ENCODE assay signal across 19 cellular contexts in the genomic region with DNA sequence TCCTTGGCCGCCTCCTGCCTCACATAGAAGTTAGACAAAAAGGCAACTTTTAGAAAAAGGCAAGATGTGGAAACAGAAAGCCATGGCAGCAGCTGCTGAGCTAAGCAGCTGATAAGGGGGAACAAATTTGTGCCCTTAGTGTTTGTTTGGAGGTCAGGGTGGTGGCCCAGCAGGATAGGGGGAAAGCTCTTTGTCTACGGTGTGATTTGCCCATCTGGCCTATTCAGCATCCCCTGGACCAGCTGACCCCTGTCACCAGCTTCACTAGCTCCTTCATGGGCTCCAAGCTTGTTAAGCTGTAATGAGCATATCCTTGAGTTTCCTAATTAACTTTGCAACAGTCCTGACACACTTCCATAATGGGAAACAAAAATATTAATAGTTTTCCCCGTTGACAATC. TPM values are rescaled to one million over a fixed set of nuclear protein-coding genes. Genes with fewer than 3 reads are reported as not detected.
DNase-seq lines count a peak whose midpoint lies in the region; ATAC-seq and TF ChIP-seq lines count a peak whose summit lies in the region.
"Had no signal": no experiment of that assay in that cellular context is flagged by ENCODE, and none has a peak within 500 bp of the region (broad histone marks: within the 10 kb centered on the region; RNA-seq: fewer than 3 reads in every experiment).

No MANE protein-coding gene starts in this region.

- intact Hi-C loops in gastrocnemius medialis (cut with DNase I; ENCODE audit: low total_unique reads) = loop anchor here (10.0 kb wide), 1 partner anchor 433 kb away; the partner anchor contains the start of gene EED

- no peaks in the 10 kb centered on the region for H3K36me3 ChIP-seq in gastrocnemius medialis
- H3K36me3 ChIP-seq: BLaER1 had no signal

- POLR2A ChIA-PET in RWPE1 (lab: Yijun Ruan, JAX; ENCODE audit: low non-redundant PET) = no interaction called here

- H3K9me3 Mint-ChIP-seq in brain = no peaks in the 10 kb centered on the region
- H3K9me3 Mint-ChIP-seq in glutamatergic neuron (ENCODE audit: unreplicated experiment) = peaks cover 2% of the 10 kb centered on the region
- no peaks in the 10 kb centered on the region for H3K9me3 Mint-ChIP-seq in stimulated activated naive CD8-positive, alpha-beta T cell treated with anti-CD3 and anti-CD28 coated beads, Interleukin-15, amount 100 ng/mL, for 72 hours

- DNase-seq in NCI-H524 treated with DMSO at 0.1 percent for 48 hours (lab: John Stamatoyannopoulos, UW) (peak; percentile 42), glutamatergic neuron (no peak), retina (peak; percentile 85), RWPE1 (ENCODE audit: low spot score) (no peak), NCI-H1930 (lab: John Stamatoyannopoulos, UW) (no peak), gastrocnemius medialis (no peak)
- no peak for DNase-seq in stimulated activated naive CD8-positive, alpha-beta T cell treated with anti-CD3 and anti-CD28 coated beads, Interleukin-15, amount 100 ng/mL, for 72 hours
- DNase-seq: CD8-positive, alpha-beta memory T cell; DND-41; GDM1; GOT3; KG1; NCI-H1048; NCI-H1694 treated with DMSO at 0.1 percent for 48 hours; NCI-H2171 treated with DMSO at 0.1 percent for 48 hours; PC-3 had no signal

- H3K4me1 Mint-ChIP-seq in brain (peaks cover 40% of the 10 kb centered on the region), glutamatergic neuron (ENCODE audit: low read depth, unreplicated experiment) (peaks cover 2% of the 10 kb centered on the region)
- H3K4me1 Mint-ChIP-seq in stimulated activated naive CD8-positive, alpha-beta T cell treated with anti-CD3 and anti-CD28 coated beads, Interleukin-15, amount 100 ng/mL, for 72 hours = no peaks in the 10 kb centered on the region

- H3K27ac Mint-ChIP-seq in brain (peak overlapping the region in 4 of 5 experiments; percentile 46 to 89 (median 75)), glutamatergic neuron (ENCODE audit: unreplicated experiment) (peak overlapping the region; percentile 53)
- no peak overlapping the region for H3K27ac Mint-ChIP-seq in stimulated activated naive CD8-positive, alpha-beta T cell treated with anti-CD3 and anti-CD28 coated beads, Interleukin-15, amount 100 ng/mL, for 72 hours
- H3K27ac Mint-ChIP-seq: CD8-positive, alpha-beta memory T cell had no signal

- ATAC-seq in gastrocnemius medialis = no peak
- no peak for ATAC-seq in stimulated activated naive CD8-positive, alpha-beta T cell treated with anti-CD3 and anti-CD28 coated beads, Interleukin-15, amount 100 ng/mL, for 72 hours
- ATAC-seq: PC-3 had no signal

- H3K9me3 ChIP-seq in gastrocnemius medialis = no peaks in the 10 kb centered on the region
- H3K9me3 ChIP-seq: BLaER1 had no signal

- H3K27ac ChIP-seq in RWPE1 (no peak overlapping the region), gastrocnemius medialis (peak overlapping the region in 1 of 4 donors; percentile 29)
- H3K27ac ChIP-seq: BLaER1, HL-60 had no signal

- no peaks in the 10 kb centered on the region for H3K36me3 Mint-ChIP-seq in brain
- H3K36me3 Mint-ChIP-seq in glutamatergic neuron (ENCODE audit: unreplicated experiment) = no peaks in the 10 kb centered on the region
- H3K36me3 Mint-ChIP-seq: CD8-positive, alpha-beta memory T cell had no signal

- H3K4me1 ChIP-seq in gastrocnemius medialis = peaks cover 19 to 40% of the 10 kb centered on the region in 2 donors

- H3K4me3 ChIP-seq in gastrocnemius medialis = no peak overlapping the region
- H3K4me3 ChIP-seq: BLaER1 had no signal

- no peaks in the 10 kb centered on the region for H3K27me3 ChIP-seq in gastrocnemius medialis
- H3K27me3 ChIP-seq: BLaER1 had no signal

- TF ChIP-seq CTCF in brain (conservative IDR thresholded peaks at IDR 0.05) (no peak), glutamatergic neuron (IDR thresholded peaks at IDR 0.05; ENCODE audit: partially characterized antibody, unreplicated experiment) (no peak), RWPE1 (conservative IDR thresholded peaks at IDR 0.05; ENCODE audit: low read depth) (no peak), gastrocnemius medialis (IDR thresholded peaks at IDR 0.05 in 4 of 5, conservative IDR thresholded peaks at IDR 0.05 in 1 of 5) (no peak)

- H3K4me3 Mint-ChIP-seq in brain (no peak overlapping the region), glutamatergic neuron (ENCODE audit: unreplicated experiment) (no peak overlapping the region)
- H3K4me3 Mint-ChIP-seq in stimulated activated naive CD8-positive, alpha-beta T cell treated with anti-CD3 and anti-CD28 coated beads, Interleukin-15, amount 100 ng/mL, for 72 hours = no peak overlapping the region
- H3K4me3 Mint-ChIP-seq: CD8-positive, alpha-beta memory T cell had no signal

- no peak for TF ChIP-seq POLR2A in gastrocnemius medialis (IDR thresholded peaks at IDR 0.05)

- CTCF ChIA-PET in RWPE1 (lab: Yijun Ruan, JAX) = no interaction called here

- in situ Hi-C loops in gastrocnemius medialis (cut with MboI; ENCODE audit: low sequenced_read_pairs in 4 of 4) = loop anchor here in 3 of 4 donors (10.0 kb wide), 3 partner anchors 117 to 137 kb away; partner anchors contain the start of gene PRSS23 (in 1 of the 3)

- H3K27me3 Mint-ChIP-seq in brain (peaks cover 3% of the 10 kb centered on the region), glutamatergic neuron (ENCODE audit: unreplicated experiment) (no peaks in the 10 kb centered on the region)
- H3K27me3 Mint-ChIP-seq in stimulated activated naive CD8-positive, alpha-beta T cell treated with anti-CD3 and anti-CD28 coated beads, Interleukin-15, amount 100 ng/mL, for 72 hours = peaks cover 32% of the 10 kb centered on the region

RNA-seq across cellular contexts. Expression of gene ME3, which starts 5.9 kb away (rescaled TPM):
- polyA plus RNA-seq in brain (ENCODE audit: insufficient read depth, low read depth, low replicate concordance) = 11.1 TPM
- 12.4 TPM for total RNA-seq in glutamatergic neuron (ENCODE audit: unreplicated experiment)
- 10 to 100 TPM in 3 of 4 donors, 1 to 10 TPM in 1; 4.2 to 17.0 (median 15.7) TPM for total RNA-seq in gastrocnemius medialis
- polyA plus RNA-seq: CD8-positive, alpha-beta memory T cell had no signal

Comparison
In these comparisons a context has a peak if more than half of its experiments do, and no peak if none do; other contexts are left out.
1. DNase-seq: peak in NCI-H524 treated with DMSO at 0.1 percent for 48 hours (single experiment) and retina (single experiment); none in glutamatergic neuron (single experiment), RWPE1 (single experiment), NCI-H1930 (0 of 2), gastrocnemius medialis (0 of 2) and stimulated activated naive CD8-positive, alpha-beta T cell treated with anti-CD3 and anti-CD28 coated beads, Interleukin-15, amount 100 ng/mL, for 72 hours (0 of 2).
2. H3K27ac Mint-ChIP-seq: peak in brain (4 of 5) and glutamatergic neuron (single experiment); none in stimulated activated naive CD8-positive, alpha-beta T cell treated with anti-CD3 and anti-CD28 coated beads, Interleukin-15, amount 100 ng/mL, for 72 hours (0 of 2).